Comparison of ENCODE assay signal across 19 cellular contexts in genomic region chr17:13592427-13592826, GRCh38.
"Had no signal": no experiment of that assay in that cellular context is flagged by ENCODE, and none has a peak within 500 bp of the region (broad histone marks: within the 10 kb centered on the region; RNA-seq: fewer than 3 reads in every experiment).

No MANE protein-coding gene starts in this region.

- H3K9me3 Mint-ChIP-seq: activated T-helper 1 cell treated with anti-CD3 and anti-CD28 coated beads, Interleukin-12 subunit alpha, Interleukin-12 subunit beta, Interleukin-2, Interleukin-4 antibody, amounts not matched to agents 30 ng/mL and 10 ng/mL and 1 ng/mL, durations not matched to agents 14 hours and 24 hours and 36 hours; stimulated activated naive CD8-positive, alpha-beta T cell treated with anti-CD3 and anti-CD28 coated beads, Interleukin-15, Interleukin-2, amounts not matched to agents 100 ng/mL and 50 ng/mL, for 24 hours; T-helper 2 cell treated with Interferon-gamma antibody and Interleukin-4, amounts not matched to agents 5 μg/mL and 100 μg/mL, for 36 hours had no signal

- H3K27me3 ChIP-seq: cardiac muscle cell, tibial nerve had no signal

- H3K9me3 ChIP-seq: esophagus squamous epithelium, tibial nerve had no signal

- H3K27ac ChIP-seq: cardiac muscle cell, esophagus squamous epithelium, tibial nerve had no signal

- FAIRE-seq: keratinocyte, TTC549, urothelium cell line had no signal

- H3K27ac Mint-ChIP-seq: activated naive CD8-positive, alpha-beta T cell; activated T-helper 1 cell treated with anti-CD3 and anti-CD28 coated beads, Interleukin-12 subunit alpha, Interleukin-12 subunit beta, Interleukin-2, Interleukin-4 antibody, amounts not matched to agents 30 ng/mL and 10 ng/mL and 1 ng/mL, durations not matched to agents 14 hours and 24 hours and 36 hours; stimulated activated naive CD8-positive, alpha-beta T cell treated with anti-CD3 and anti-CD28 coated beads, Interleukin-15, Interleukin-2, amounts not matched to agents 100 ng/mL and 50 ng/mL, for 24 hours; T-helper 2 cell treated with Interferon-gamma antibody and Interleukin-4, amounts not matched to agents 5 μg/mL and 100 μg/mL, for 36 hours had no signal

- DNase-seq: activated CD4-positive, alpha-beta T cell treated with anti-CD3 and anti-CD28 coated beads, Interleukin-2, amount 50 U/mL, for 48 hours; activated gamma-delta T cell treated with Interleukin-2 at 50 U/mL for 16 hours; activated T-cell treated with anti-CD3 and anti-CD28 coated beads for 4 hours; dermis blood vessel endothelial cell; effector memory CD4-positive, alpha-beta T cell; esophagus squamous epithelium; foreskin melanocyte had no signal

- H3K4me1 ChIP-seq: tibial nerve had no signal

- H3K4me3 Mint-ChIP-seq: activated naive CD8-positive, alpha-beta T cell; activated T-helper 1 cell treated with anti-CD3 and anti-CD28 coated beads, Interleukin-12 subunit alpha, Interleukin-12 subunit beta, Interleukin-2, Interleukin-4 antibody, amounts not matched to agents 30 ng/mL and 10 ng/mL and 1 ng/mL, durations not matched to agents 14 hours and 24 hours and 36 hours; neural crest cell; stimulated activated naive CD8-positive, alpha-beta T cell treated with anti-CD3 and anti-CD28 coated beads, Interleukin-15, Interleukin-2, amounts not matched to agents 100 ng/mL and 50 ng/mL, for 24 hours; T-helper 2 cell treated with Interferon-gamma antibody and Interleukin-4, amounts not matched to agents 5 μg/mL and 100 μg/mL, for 36 hours had no signal

- H3K4me3 ChIP-seq: cardiac muscle cell, esophagus squamous epithelium, lung, tibial nerve had no signal

- H3K36me3 Mint-ChIP-seq: activated naive CD8-positive, alpha-beta T cell had no signal

- H3K36me3 ChIP-seq: cardiac muscle cell, esophagus squamous epithelium, tibial nerve had no signal

- ATAC-seq: left lobe of liver had no signal
